Comparison of ENCODE assay signal across 15 cellular contexts in the genomic region with DNA sequence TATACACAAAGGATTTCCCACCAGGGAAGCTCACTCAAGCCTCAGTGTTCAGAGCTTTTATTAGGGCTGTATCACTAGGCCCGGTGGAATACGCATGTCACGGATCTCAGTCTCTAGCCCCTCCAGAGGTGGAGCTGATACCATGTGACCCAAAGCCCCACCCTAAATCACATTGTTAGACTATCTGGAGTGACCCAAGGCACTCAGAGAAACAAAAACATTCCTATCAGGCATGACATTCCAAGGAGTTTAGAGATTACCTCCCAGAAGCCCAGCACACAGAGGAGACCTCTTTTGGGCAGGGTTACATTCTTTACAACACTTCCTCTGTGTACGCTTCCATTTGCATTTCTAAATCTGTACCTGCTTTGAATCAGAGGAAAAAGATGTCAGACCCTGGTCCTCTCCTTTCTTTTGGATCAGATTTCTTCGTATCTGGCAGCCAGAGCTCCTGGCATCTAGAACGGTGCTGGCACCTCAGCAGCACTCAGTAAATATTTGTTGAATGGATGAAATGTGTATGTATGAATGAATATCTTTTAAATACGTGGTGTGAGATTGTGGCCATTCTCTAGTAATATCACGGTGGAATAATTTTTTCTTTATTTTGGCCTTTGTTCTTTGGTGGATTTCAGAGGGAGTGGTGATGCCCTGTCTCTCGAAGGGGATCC. TPM values are rescaled to one million over a fixed set of nuclear protein-coding genes. Genes with fewer than 3 reads are reported as not detected.
DNase-seq lines count a peak whose midpoint lies in the region; ATAC-seq and TF ChIP-seq lines count a peak whose summit lies in the region.
"Had no signal": no experiment of that assay in that cellular context is flagged by ENCODE, and none has a peak within 500 bp of the region (broad histone marks: within the 10 kb centered on the region; RNA-seq: fewer than 3 reads in every experiment).

No MANE protein-coding gene starts in this region.

- H3K27me3 ChIP-seq in endodermal cell (ENCODE audit: control insufficient read depth, insufficient read depth, low read length, poor library complexity, severe bottlenecking) = no peaks in the 10 kb centered on the region
- H3K27me3 ChIP-seq: BLaER1, vagina had no signal

- no peak for ATAC-seq in HG03045 (IDR thresholded peaks at IDR 0.05; ENCODE audit: unreplicated experiment)
- ATAC-seq: HepG2 had no signal

- TF ChIP-seq CTCF in endodermal cell (conservative IDR thresholded peaks at IDR 0.05) (no peak), nephron (IDR thresholded peaks at IDR 0.05; ENCODE audit: unreplicated experiment in 3 of 3) (no peak)

- peak overlapping the region; percentile 51 for H3K4me3 ChIP-seq in endodermal cell (ENCODE audit: low read length)
- H3K4me3 ChIP-seq: BLaER1, vagina had no signal

- H3K9me3 ChIP-seq in endodermal cell (ENCODE audit: control insufficient read depth, low read length) = peaks cover 59% of the 10 kb centered on the region
- H3K9me3 ChIP-seq: vagina had no signal

- H3K9me3 Mint-ChIP-seq in endodermal cell = peaks cover 38% of the 10 kb centered on the region
- peaks cover 1% of the 10 kb centered on the region for H3K9me3 Mint-ChIP-seq in nephron
- peaks cover 2% of the 10 kb centered on the region for H3K9me3 Mint-ChIP-seq in activated T-helper 1 cell treated with anti-CD3 and anti-CD28 coated beads, Interleukin-12 subunit alpha, Interleukin-12 subunit beta, Interleukin-2, Interleukin-4 antibody, amounts not matched to agents 30 ng/mL and 10 ng/mL and 1 ng/mL, durations not matched to agents 14 hours and 24 hours and 36 hours

- peak overlapping the region; percentile 73 for H3K27ac ChIP-seq in endodermal cell (ENCODE audit: low read depth, low read length)
- H3K27ac ChIP-seq: BLaER1, vagina had no signal

- WGBS in endodermal cell (ENCODE audit: insufficient coverage in 1 of 2, insufficient read length in 1 of 2), 2 experiments = 34 to 39% methylated on average over 5 to 9 of the region's 9 CpGs

- no peaks in the 10 kb centered on the region for H3K36me3 ChIP-seq in endodermal cell (ENCODE audit: control insufficient read depth, insufficient read depth, low read length)
- H3K36me3 ChIP-seq: BLaER1, vagina had no signal

- H3K36me3 Mint-ChIP-seq in endodermal cell (ENCODE audit: low read depth) = peaks cover 17% of the 10 kb centered on the region
- no peaks in the 10 kb centered on the region for H3K36me3 Mint-ChIP-seq in nephron (ENCODE audit: low read depth)
- H3K36me3 Mint-ChIP-seq in activated T-helper 1 cell treated with anti-CD3 and anti-CD28 coated beads, Interleukin-12 subunit alpha, Interleukin-12 subunit beta, Interleukin-2, Interleukin-4 antibody, amounts not matched to agents 30 ng/mL and 10 ng/mL and 1 ng/mL, durations not matched to agents 14 hours and 24 hours and 36 hours (ENCODE audit: low read depth) = no peaks in the 10 kb centered on the region

- H3K4me1 ChIP-seq in endodermal cell (ENCODE audit: control insufficient read depth, insufficient read depth, low read length) = peaks cover 15% of the 10 kb centered on the region
- H3K4me1 ChIP-seq: vagina had no signal

- H3K4me3 Mint-ChIP-seq in endodermal cell (peak overlapping the region; percentile 38), nephron (no peak overlapping the region)
- no peak overlapping the region for H3K4me3 Mint-ChIP-seq in activated T-helper 1 cell treated with anti-CD3 and anti-CD28 coated beads, Interleukin-12 subunit alpha, Interleukin-12 subunit beta, Interleukin-2, Interleukin-4 antibody, amounts not matched to agents 30 ng/mL and 10 ng/mL and 1 ng/mL, durations not matched to agents 14 hours and 24 hours and 36 hours

- H3K9ac ChIP-seq in endodermal cell (ENCODE audit: extremely low read depth, low read length, poor library complexity, severe bottlenecking) = peak overlapping the region; percentile 58
- H3K9ac ChIP-seq: BLaER1 had no signal

- intact Hi-C loops in activated T-helper 1 cell treated with anti-CD3 and anti-CD28 coated beads, Interleukin-12 subunit alpha, Interleukin-12 subunit beta, Interleukin-2, Interleukin-4 antibody, amounts not matched to agents 30 ng/mL and 10 ng/mL and 1 ng/mL, durations not matched to agents 14 hours and 24 hours and 36 hours (cut with micrococcal nuclease) = no loop called here

- peak overlapping the region; percentile 99 for H3K27ac Mint-ChIP-seq in endodermal cell
- H3K27ac Mint-ChIP-seq in nephron = peak overlapping the region; percentile 3 to 58 (median 50)
- H3K27ac Mint-ChIP-seq in activated T-helper 1 cell treated with anti-CD3 and anti-CD28 coated beads, Interleukin-12 subunit alpha, Interleukin-12 subunit beta, Interleukin-2, Interleukin-4 antibody, amounts not matched to agents 30 ng/mL and 10 ng/mL and 1 ng/mL, durations not matched to agents 14 hours and 24 hours and 36 hours = no peak overlapping the region

- H3K4me1 Mint-ChIP-seq in endodermal cell = peaks cover 36% of the 10 kb centered on the region
- H3K4me1 Mint-ChIP-seq in nephron = peaks cover 30% of the 10 kb centered on the region
- H3K4me1 Mint-ChIP-seq in activated T-helper 1 cell treated with anti-CD3 and anti-CD28 coated beads, Interleukin-12 subunit alpha, Interleukin-12 subunit beta, Interleukin-2, Interleukin-4 antibody, amounts not matched to agents 30 ng/mL and 10 ng/mL and 1 ng/mL, durations not matched to agents 14 hours and 24 hours and 36 hours (ENCODE audit: low read depth) = no peaks in the 10 kb centered on the region

- DNase-seq in Daoy (ENCODE audit: low read depth) (peak; percentile 53), NCI-H1092 treated with DMSO at 0.1 percent for 48 hours (lab: John Stamatoyannopoulos, UW) (peak; percentile 18), endodermal cell (peak; percentile 87), NCI-H1694 (lab: John Stamatoyannopoulos, UW) (no peak)
- DNase-seq in activated T-helper 1 cell treated with anti-CD3 and anti-CD28 coated beads, Interleukin-12 subunit alpha, Interleukin-12 subunit beta, Interleukin-2, Interleukin-4 antibody, amounts not matched to agents 30 ng/mL and 10 ng/mL and 1 ng/mL, durations not matched to agents 14 hours and 24 hours and 36 hours (ENCODE audit: low spot score) = no peak
- no peak for DNase-seq in central memory CD4-positive, alpha-beta T cell
- DNase-seq: activated CD4-positive, alpha-beta T cell treated with anti-CD3 and anti-CD28 coated beads, Interleukin-2, amount 50 U/mL, for 48 hours; activated naive CD4-positive, alpha-beta T cell treated with anti-CD3 and anti-CD28 coated beads, Interleukin-2, amount 50 U/mL, for 16 hours; NCI-H510A; posterior cingulate gyrus had no signal

- H3K27me3 Mint-ChIP-seq in endodermal cell (ENCODE audit: insufficient read depth) = no peaks in the 10 kb centered on the region
- H3K27me3 Mint-ChIP-seq in nephron (ENCODE audit: low read depth) = no peaks in the 10 kb centered on the region
- H3K27me3 Mint-ChIP-seq in activated T-helper 1 cell treated with anti-CD3 and anti-CD28 coated beads, Interleukin-12 subunit alpha, Interleukin-12 subunit beta, Interleukin-2, Interleukin-4 antibody, amounts not matched to agents 30 ng/mL and 10 ng/mL and 1 ng/mL, durations not matched to agents 14 hours and 24 hours and 36 hours (ENCODE audit: insufficient read depth) = peaks cover 7% of the 10 kb centered on the region

RNA-seq across cellular contexts. Expression of gene SMAD2, which starts 37.7 kb away (rescaled TPM):
- total RNA-seq in Daoy (2014; rRNA removed; shearing (Covaris generic)) = 67.2 and 88.3 TPM in 2 replicates
- total RNA-seq in endodermal cell = 100 to 1,000 TPM; 156 to 189 TPM
- 69.1 TPM for polyA plus RNA-seq in endodermal cell (2013, experiment 1 of 2)
- polyA plus RNA-seq in endodermal cell (2013, experiment 2 of 2) = 67.2 TPM
- total RNA-seq in activated T-helper 1 cell treated with anti-CD3 and anti-CD28 coated beads, Interleukin-12 subunit alpha, Interleukin-12 subunit beta, Interleukin-2, Interleukin-4 antibody, amounts not matched to agents 30 ng/mL and 10 ng/mL and 1 ng/mL, durations not matched to agents 14 hours and 24 hours and 36 hours = 383 and 409 TPM in 2 replicates

Comparison
In these comparisons a context has a peak if more than half of its experiments do, and no peak if none do; other contexts are left out.
1. DNase-seq: peak in Daoy (single experiment), NCI-H1092 treated with DMSO at 0.1 percent for 48 hours (single experiment) and endodermal cell (single experiment); none in activated T-helper 1 cell treated with anti-CD3 and anti-CD28 coated beads, Interleukin-12 subunit alpha, Interleukin-12 subunit beta, Interleukin-2, Interleukin-4 antibody, amounts not matched to agents 30 ng/mL and 10 ng/mL and 1 ng/mL, durations not matched to agents 14 hours and 24 hours and 36 hours (single experiment), central memory CD4-positive, alpha-beta T cell (single experiment) and NCI-H1694 (single experiment).